Comparison of ENCODE assay signal across 32 cellular contexts in the genomic region with DNA sequence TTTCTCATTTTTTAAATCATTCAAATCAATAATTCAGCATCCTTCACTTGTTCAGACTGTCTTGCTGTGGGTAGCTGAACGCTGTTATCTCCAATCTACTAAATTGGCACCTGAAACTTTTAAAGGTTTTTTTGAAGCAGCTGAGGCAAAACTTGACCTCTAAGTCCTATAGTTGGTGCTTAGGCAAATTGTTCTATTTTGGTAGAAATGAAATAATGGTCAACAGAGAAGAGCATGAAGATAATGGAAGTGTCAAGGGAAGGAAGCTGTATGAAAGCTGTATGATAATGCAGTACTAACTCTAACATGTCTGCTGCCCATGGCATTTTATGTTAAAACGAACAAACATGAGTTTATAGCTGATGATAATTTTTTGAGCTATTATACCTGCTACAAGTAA.
"Had no signal": no experiment of that assay in that cellular context is flagged by ENCODE, and none has a peak within 500 bp of the region (broad histone marks: within the 10 kb centered on the region; RNA-seq: fewer than 3 reads in every experiment).

No MANE protein-coding gene starts in this region.

- ATAC-seq: activated CD4-positive, alpha-beta T cell treated with anti-CD3 and anti-CD28 coated beads for 36 hours; activated CD8-positive, alpha-beta memory T cell treated with anti-CD3 and anti-CD28 coated beads, Interleukin-2, amount 10 ng/mL, durations not matched to agents 7 days and 5 days; activated CD8-positive, alpha-beta T cell treated with anti-CD3 and anti-CD28 coated beads, Interleukin-2, amount 10 ng/mL, durations not matched to agents 7 days and 5 days; activated naive CD4-positive, alpha-beta T cell treated with anti-CD3 and anti-CD28 coated beads, Interleukin-2, amount 50 U/mL, for 72 hours; activated T-cell treated with anti-CD3 and anti-CD28 coated beads, Interleukin-2, amount 50 U/mL, for 72 hours; esophagus mucosa; heart left ventricle had no signal

- FAIRE-seq: frontal cortex had no signal

- H3K36me3 ChIP-seq: breast epithelium, cardiac muscle cell, colonic mucosa had no signal

- H3K4me1 Mint-ChIP-seq: activated CD4-positive, alpha-beta T cell treated with anti-CD3 and anti-CD28 coated beads for 36 hours; activated CD4-positive, alpha-beta T cell treated with anti-CD3 and anti-CD28 coated beads, Interleukin-2, amount 10 ng/mL, durations not matched to agents 24 days and 14 days; activated CD8-positive, alpha-beta memory T cell treated with anti-CD3 and anti-CD28 coated beads, Interleukin-2, amount 10 ng/mL, durations not matched to agents 7 days and 5 days; activated naive CD4-positive, alpha-beta T cell treated with anti-CD3 and anti-CD28 coated beads, Interleukin-2, amount 10 ng/mL, durations not matched to agents 7 days and 5 days; activated naive CD8-positive, alpha-beta T cell treated with anti-CD3 and anti-CD28 coated beads, Interleukin-2, amount 10 ng/mL, durations not matched to agents 7 days and 5 days; brain; endodermal cell had no signal

- H3K9me3 ChIP-seq: ascending aorta, breast epithelium, colonic mucosa, heart left ventricle had no signal

- DNase-seq: activated CD4-positive, alpha-beta memory T cell treated with anti-CD3 and anti-CD28 coated beads for 36 hours; activated CD4-positive, alpha-beta T cell treated with anti-CD3 and anti-CD28 coated beads for 36 hours; activated CD4-positive, alpha-beta T cell treated with anti-CD3 and anti-CD28 coated beads, Interleukin-2, amount 10 ng/mL, durations not matched to agents 24 days and 14 days; activated CD4-positive, CD25-positive, alpha-beta regulatory T cell; activated CD4-positive, CD25-positive, alpha-beta regulatory T cell treated with anti-CD3 and anti-CD28 coated beads, Interleukin-2, amount 50 U/mL, for 72 hours; activated CD8-positive, alpha-beta memory T cell treated with anti-CD3 and anti-CD28 coated beads, Interleukin-2, amount 10 ng/mL, durations not matched to agents 7 days and 5 days; activated CD8-positive, alpha-beta memory T cell treated with anti-CD3 and anti-CD28 coated beads, Interleukin-2, amount 50 U/mL, for 4 hours; activated CD8-positive, alpha-beta T cell treated with anti-CD3 and anti-CD28 coated beads, Interleukin-2, amount 10 ng/mL, durations not matched to agents 7 days and 5 days; activated gamma-delta T cell; activated naive CD4-positive, alpha-beta T cell; activated naive CD4-positive, alpha-beta T cell treated with anti-CD3 and anti-CD28 coated beads, Interleukin-2, amount 10 ng/mL, durations not matched to agents 7 days and 5 days; activated naive CD8-positive, alpha-beta T cell treated with anti-CD3 and anti-CD28 coated beads, Interleukin-2, amount 10 ng/mL, durations not matched to agents 7 days and 5 days; activated T-cell treated with anti-CD3 and anti-CD28 coated beads, Interleukin-2, amount 50 U/mL, for 1 hour; activated T-cell treated with anti-CD3 and anti-CD28 coated beads, Interleukin-2, amount 50 U/mL, for 72 hours; central memory CD4-positive, alpha-beta T cell; cerebellar nuclear complex; colonic mucosa; dorsolateral prefrontal cortex; effector memory CD4-positive, alpha-beta T cell; endodermal cell; foreskin fibroblast; glutamatergic neuron; heart left ventricle; hypothalamus had no signal

- H3K27me3 ChIP-seq: ascending aorta, breast epithelium, cardiac muscle cell, colonic mucosa, dorsolateral prefrontal cortex, heart left ventricle had no signal

- H3K27me3 Mint-ChIP-seq: activated CD4-positive, alpha-beta memory T cell treated with anti-CD3 and anti-CD28 coated beads for 36 hours; activated CD4-positive, alpha-beta T cell treated with anti-CD3 and anti-CD28 coated beads for 36 hours; activated CD4-positive, alpha-beta T cell treated with anti-CD3 and anti-CD28 coated beads, Interleukin-2, amount 10 ng/mL, durations not matched to agents 24 days and 14 days; activated CD8-positive, alpha-beta memory T cell treated with anti-CD3 and anti-CD28 coated beads, Interleukin-2, amount 10 ng/mL, durations not matched to agents 7 days and 5 days; activated naive CD4-positive, alpha-beta T cell treated with anti-CD3 and anti-CD28 coated beads, Interleukin-2, amount 10 ng/mL, durations not matched to agents 7 days and 5 days; activated naive CD8-positive, alpha-beta T cell treated with anti-CD3 and anti-CD28 coated beads, Interleukin-2, amount 10 ng/mL, durations not matched to agents 7 days and 5 days; brain; dendritic cell treated with granulocyte-macrophage colony-stimulating factor and Interleukin-4, amounts not matched to agents 40 ng/mL and 50 ng/mL, for 4 days had no signal

- H3K27ac Mint-ChIP-seq: activated CD4-positive, alpha-beta memory T cell treated with anti-CD3 and anti-CD28 coated beads for 36 hours; activated CD4-positive, alpha-beta T cell treated with anti-CD3 and anti-CD28 coated beads for 36 hours; activated CD4-positive, alpha-beta T cell treated with anti-CD3 and anti-CD28 coated beads, Interleukin-2, amount 10 ng/mL, durations not matched to agents 24 days and 14 days; activated CD8-positive, alpha-beta memory T cell treated with anti-CD3 and anti-CD28 coated beads, Interleukin-2, amount 10 ng/mL, durations not matched to agents 7 days and 5 days; activated CD8-positive, alpha-beta T cell treated with anti-CD3 and anti-CD28 coated beads, Interleukin-2, amount 10 ng/mL, durations not matched to agents 7 days and 5 days; activated naive CD4-positive, alpha-beta T cell treated with anti-CD3 and anti-CD28 coated beads, Interleukin-2, amount 10 ng/mL, durations not matched to agents 7 days and 5 days; activated naive CD4-positive, alpha-beta T cell treated with anti-CD3 and anti-CD28 coated beads, Interleukin-2, amount 50 U/mL, for 72 hours; activated naive CD8-positive, alpha-beta T cell treated with anti-CD3 and anti-CD28 coated beads, Interleukin-2, amount 10 ng/mL, durations not matched to agents 7 days and 5 days; activated T-cell treated with anti-CD3 and anti-CD28 coated beads, Interleukin-2, amount 50 U/mL, for 72 hours; brain; dendritic cell treated with granulocyte-macrophage colony-stimulating factor and Interleukin-4, amounts not matched to agents 40 ng/mL and 50 ng/mL, for 4 days; endodermal cell had no signal

- H3K36me3 Mint-ChIP-seq: activated naive CD4-positive, alpha-beta T cell treated with anti-CD3 and anti-CD28 coated beads, Interleukin-2, amount 10 ng/mL, durations not matched to agents 7 days and 5 days had no signal

- H3K4me3 Mint-ChIP-seq: activated CD4-positive, alpha-beta memory T cell treated with anti-CD3 and anti-CD28 coated beads for 36 hours; activated CD4-positive, alpha-beta T cell treated with anti-CD3 and anti-CD28 coated beads for 36 hours; activated CD4-positive, alpha-beta T cell treated with anti-CD3 and anti-CD28 coated beads, Interleukin-2, amount 10 ng/mL, durations not matched to agents 24 days and 14 days; activated CD8-positive, alpha-beta memory T cell treated with anti-CD3 and anti-CD28 coated beads, Interleukin-2, amount 10 ng/mL, durations not matched to agents 7 days and 5 days; activated CD8-positive, alpha-beta T cell treated with anti-CD3 and anti-CD28 coated beads, Interleukin-2, amount 10 ng/mL, durations not matched to agents 7 days and 5 days; activated naive CD4-positive, alpha-beta T cell treated with anti-CD3 and anti-CD28 coated beads, Interleukin-2, amount 10 ng/mL, durations not matched to agents 7 days and 5 days; activated naive CD8-positive, alpha-beta T cell treated with anti-CD3 and anti-CD28 coated beads, Interleukin-2, amount 10 ng/mL, durations not matched to agents 7 days and 5 days; activated T-cell treated with anti-CD3 and anti-CD28 coated beads, Interleukin-2, amount 50 U/mL, for 72 hours; brain; dendritic cell treated with granulocyte-macrophage colony-stimulating factor and Interleukin-4, amounts not matched to agents 40 ng/mL and 50 ng/mL, for 4 days; endodermal cell had no signal

- H3K9me3 Mint-ChIP-seq: activated CD4-positive, alpha-beta memory T cell treated with anti-CD3 and anti-CD28 coated beads for 36 hours; activated CD4-positive, alpha-beta T cell treated with anti-CD3 and anti-CD28 coated beads, Interleukin-2, amount 10 ng/mL, durations not matched to agents 24 days and 14 days; activated naive CD4-positive, alpha-beta T cell treated with anti-CD3 and anti-CD28 coated beads, Interleukin-2, amount 10 ng/mL, durations not matched to agents 7 days and 5 days; activated naive CD8-positive, alpha-beta T cell treated with anti-CD3 and anti-CD28 coated beads, Interleukin-2, amount 10 ng/mL, durations not matched to agents 7 days and 5 days; activated T-cell treated with anti-CD3 and anti-CD28 coated beads, Interleukin-2, amount 50 U/mL, for 72 hours; brain; dendritic cell treated with granulocyte-macrophage colony-stimulating factor and Interleukin-4, amounts not matched to agents 40 ng/mL and 50 ng/mL, for 4 days; endodermal cell had no signal

- H3K4me1 ChIP-seq: ascending aorta, breast epithelium, colonic mucosa, heart left ventricle had no signal

- H3K27ac ChIP-seq: ascending aorta, breast epithelium, cardiac muscle cell, colonic mucosa, dorsolateral prefrontal cortex, heart left ventricle had no signal

- H3K4me3 ChIP-seq: ascending aorta, breast epithelium, cardiac muscle cell, colonic mucosa, dorsolateral prefrontal cortex, heart left ventricle had no signal
